ENCODE assay signal across 18 cellular contexts in genomic region chrX:25976683-25977310, GRCh38.
"Had no signal": no experiment of that assay in that cellular context is flagged by ENCODE, and none has a peak within 500 bp of the region (broad histone marks: within the 10 kb centered on the region; RNA-seq: fewer than 3 reads in every experiment).

No MANE protein-coding gene starts in this region.

- H3K9me3 Mint-ChIP-seq: activated CD4-positive, alpha-beta T cell treated with anti-CD3 and anti-CD28 coated beads, Interleukin-2, amount 10 ng/mL, durations not matched to agents 7 days and 5 days had no signal

- H3K9me3 ChIP-seq: adrenal gland, suprapubic skin, upper lobe of right lung had no signal

- H3K4me3 ChIP-seq: adrenal gland, suprapubic skin, upper lobe of right lung had no signal

- H3K36me3 Mint-ChIP-seq: memory B cell had no signal

- H3K27me3 Mint-ChIP-seq: activated CD4-positive, alpha-beta T cell treated with anti-CD3 and anti-CD28 coated beads, Interleukin-2, amount 10 ng/mL, durations not matched to agents 7 days and 5 days; effector memory CD8-positive, alpha-beta T cell; memory B cell; T-helper 17 cell had no signal

- H3K4me3 Mint-ChIP-seq: activated CD4-positive, alpha-beta T cell treated with anti-CD3 and anti-CD28 coated beads, Interleukin-2, amount 10 ng/mL, durations not matched to agents 7 days and 5 days; effector memory CD8-positive, alpha-beta T cell; memory B cell; nephron; T-helper 17 cell had no signal

- H3K4me1 ChIP-seq: adrenal gland, suprapubic skin, upper lobe of right lung had no signal

- H3K4me1 Mint-ChIP-seq: activated CD4-positive, alpha-beta T cell treated with anti-CD3 and anti-CD28 coated beads, Interleukin-2, amount 10 ng/mL, durations not matched to agents 7 days and 5 days; memory B cell; nephron; T-helper 17 cell had no signal

- H3K36me3 ChIP-seq: adrenal gland, suprapubic skin, upper lobe of right lung had no signal

- H3K27ac ChIP-seq: adrenal gland, suprapubic skin, upper lobe of right lung had no signal

- DNase-seq: activated CD4-positive, alpha-beta T cell treated with anti-CD3 and anti-CD28 coated beads, Interleukin-2, amount 10 ng/mL, durations not matched to agents 7 days and 5 days; activated CD4-positive, CD25-positive, alpha-beta regulatory T cell; activated CD8-positive, alpha-beta memory T cell treated with anti-CD3 and anti-CD28 coated beads for 24 hours; activated naive CD4-positive, alpha-beta T cell treated with anti-CD3 and anti-CD28 coated beads, Interleukin-2, amount 50 U/mL, for 16 hours; activated T-cell treated with anti-CD3 and anti-CD28 coated beads for 4 hours; adrenal gland; cortex of kidney; effector memory CD8-positive, alpha-beta T cell; hippocampal formation; stimulated activated CD4-positive, alpha-beta T cell treated with anti-CD3 and anti-CD28 coated beads, Interleukin-4, amount 100 ng/mL, for 1 hour; stimulated activated CD8-positive, alpha-beta memory T cell treated with anti-CD3 and anti-CD28 coated beads, Interleukin-4, amount 100 ng/mL, for 48 hours; stimulated activated naive CD8-positive, alpha-beta T cell treated with anti-CD3 and anti-CD28 coated beads, Interleukin-15, Interleukin-2, amounts not matched to agents 100 U/mL and 50 U/mL, for 24 hours; T-helper 17 cell; upper lobe of right lung had no signal

- H3K27me3 ChIP-seq: suprapubic skin, upper lobe of right lung had no signal

- H3K27ac Mint-ChIP-seq: activated CD4-positive, alpha-beta T cell treated with anti-CD3 and anti-CD28 coated beads, Interleukin-2, amount 10 ng/mL, durations not matched to agents 7 days and 5 days; activated T-helper 2 cell treated with anti-CD3 and anti-CD28 coated beads, Interferon-gamma antibody, Interleukin-2, Interleukin-4, amounts not matched to agents 10 μg/mL and 5 μg/mL and 100 μg/mL, durations not matched to agents 14 hours and 24 hours and 36 hours; effector memory CD8-positive, alpha-beta T cell; memory B cell; nephron; T-helper 17 cell had no signal
